In genomic region chr11:93718057-93718563, GRCh38 we compare ENCODE assay signal across 1 cellular context.
TF ChIP-seq lines count a peak whose summit lies in the region.

No MANE protein-coding gene starts in this region.

TF ChIP-seq in GM12878, 131 proteins besides CTCF, POLR2A, EP300 and RAD21 (continued from another document):
- TF ChIP-seq PKNOX1 (IDR thresholded peaks at IDR 0.05) (no peak), BRCA1 (IDR thresholded peaks at IDR 0.05; ENCODE audit: low read depth, low read length) (no peak), ZBTB40 (IDR thresholded peaks at IDR 0.05; ENCODE audit: borderline replicate concordance) (no peak; the same call in 1 of the 2 replicates), RCOR1 (conservative IDR thresholded peaks at IDR 0.05; ENCODE audit: low read depth, low read length) (no peak), LARP7 (IDR thresholded peaks at IDR 0.05) (no peak), SMC3 (IDR thresholded peaks at IDR 0.05; ENCODE audit: borderline replicate concordance, low read length) (no peak), EGR1 (IDR thresholded peaks at IDR 0.05; ENCODE audit: borderline replicate concordance in 1 of 2, low read depth in 2 of 2, low read length in 2 of 2) (no peak)
- TF ChIP-seq, protein P1, sequence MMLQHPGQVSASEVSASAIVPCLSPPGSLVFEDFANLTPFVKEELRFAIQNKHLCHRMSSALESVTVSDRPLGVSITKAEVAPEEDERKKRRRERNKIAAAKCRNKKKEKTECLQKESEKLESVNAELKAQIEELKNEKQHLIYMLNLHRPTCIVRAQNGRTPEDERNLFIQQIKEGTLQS (IDR thresholded peaks at IDR 0.05; ENCODE audit: borderline replicate concordance, extremely low read depth, low read depth, low read length) = no peak
- TF ChIP-seq, protein P2, sequence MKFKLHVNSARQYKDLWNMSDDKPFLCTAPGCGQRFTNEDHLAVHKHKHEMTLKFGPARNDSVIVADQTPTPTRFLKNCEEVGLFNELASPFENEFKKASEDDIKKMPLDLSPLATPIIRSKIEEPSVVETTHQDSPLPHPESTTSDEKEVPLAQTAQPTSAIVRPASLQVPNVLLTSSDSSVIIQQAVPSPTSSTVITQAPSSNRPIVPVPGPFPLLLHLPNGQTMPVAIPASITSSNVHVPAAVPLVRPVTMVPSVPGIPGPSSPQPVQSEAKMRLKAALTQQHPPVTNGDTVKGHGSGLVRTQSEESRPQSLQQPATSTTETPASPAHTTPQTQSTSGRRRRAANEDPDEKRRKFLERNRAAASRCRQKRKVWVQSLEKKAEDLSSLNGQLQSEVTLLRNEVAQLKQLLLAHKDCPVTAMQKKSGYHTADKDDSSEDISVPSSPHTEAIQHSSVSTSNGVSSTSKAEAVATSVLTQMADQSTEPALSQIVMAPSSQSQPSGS (IDR thresholded peaks at IDR 0.05; ENCODE audit: low read length) = peak; percentile 78
